In genomic region chr17:48577946-48578615, GRCh38 we compare ENCODE assay signal across 8 cellular contexts. TPM values are rescaled to one million over a fixed set of nuclear protein-coding genes. Genes with fewer than 3 reads are reported as not detected.
DNase-seq lines count a peak whose midpoint lies in the region; ATAC-seq and TF ChIP-seq lines count a peak whose summit lies in the region.

Gene HOXB4 (minus strand): TSS chr17:48578350. CDS start chr17:48578319, 31 bp downstream.

- no peaks in the 10 kb centered on the region for H3F3A ChIP-seq in PC-9 (ENCODE audit: insufficient read depth, low read depth)

- H3K4me3 ChIP-seq in adipocyte (ENCODE audit: low read length) (peak within 1 kb of the TSS; percentile 87), iPS-18a (ENCODE audit: low read length) (peak within 1 kb of the TSS; percentile 30), spleen (peak within 1 kb of the TSS; percentile 55 to 85 (median 63)), PC-9 (no peak within 1 kb of the TSS)

- ATAC-seq in GM18498 (IDR thresholded peaks at IDR 0.05; ENCODE audit: unreplicated experiment) (peak; percentile 57), HG03439 (IDR thresholded peaks at IDR 0.05; ENCODE audit: unreplicated experiment) (peak; percentile 66), GM18873 (IDR thresholded peaks at IDR 0.05; ENCODE audit: low FRiP score, unreplicated experiment) (no peak)

- H3K79me2 ChIP-seq in PC-9 (ENCODE audit: low read depth): no peaks in the 10 kb centered on the region

- H3K4me2 ChIP-seq in PC-9: no peak within 1 kb of the TSS

- H3K27ac ChIP-seq in iPS-18a (ENCODE audit: low read length) (no peak within 1 kb of the TSS), spleen (peak within 1 kb of the TSS; percentile 36 to 89 (median 81)), PC-9 (no peak within 1 kb of the TSS)

- H3K9me2 ChIP-seq in PC-9 (ENCODE audit: insufficient read depth): no peaks in the 10 kb centered on the region

- no peak within 1 kb of the TSS for H2AFZ ChIP-seq in PC-9

- POLR2A ChIA-PET in PC-9 (lab: Charles Lee; ENCODE audit: unreplicated experiment): no interaction called here

- H3K9ac ChIP-seq in adipocyte (ENCODE audit: low read length) (peak within 1 kb of the TSS; percentile 93), iPS-18a (ENCODE audit: low read length) (no peak within 1 kb of the TSS)

- TF ChIP-seq CTCF in spleen (IDR thresholded peaks at IDR 0.05 in 8 of 11, conservative IDR thresholded peaks at IDR 0.05 in 3 of 11) (no peak), PC-9 (conservative IDR thresholded peaks at IDR 0.05) (no peak)

- CTCF ChIA-PET in PC-9 (lab: Charles Lee): no interaction called here

- H3K9me3 ChIP-seq in adipocyte (ENCODE audit: control insufficient read depth, low read length) (no peaks in the 10 kb centered on the region), iPS-18a (ENCODE audit: control insufficient read depth, low read depth, low read length) (no peaks in the 10 kb centered on the region), spleen (no peaks in the 10 kb centered on the region), PC-9 (ENCODE audit: insufficient read depth, low read depth) (no peaks in the 10 kb centered on the region)

- H3K4me1 ChIP-seq in adipocyte (ENCODE audit: control insufficient read depth, insufficient read depth, low read length): peaks cover 62% of the 10 kb centered on the region
- H3K4me1 ChIP-seq in iPS-18a (ENCODE audit: control insufficient read depth, low read depth, low read length): no peaks in the 10 kb centered on the region
- H3K4me1 ChIP-seq in spleen: peaks cover 11 to 80% (median 56%) of the 10 kb centered on the region in 6 donors
- H3K4me1 ChIP-seq in PC-9 (replicated peaks; ENCODE audit: insufficient read depth): no peaks in the 10 kb centered on the region

- WGBS in spleen, 5 donors: 0 to 1% (median 0%) methylated on average over 26 to 58 of the region's 58 CpGs

- no peaks in the 10 kb centered on the region for H4K20me1 ChIP-seq in PC-9 (ENCODE audit: insufficient read depth)

- H3K27me3 ChIP-seq in adipocyte (replicated peaks; ENCODE audit: control insufficient read depth, insufficient read depth, low read length) (no peaks in the 10 kb centered on the region), iPS-18a (ENCODE audit: control insufficient read depth, insufficient read depth, low read length) (peaks cover 100% of the 10 kb centered on the region), spleen (replicated peaks in 1 of 7) (peaks cover 2 to 82% (median 63%) of the 10 kb centered on the region in 7 donors), PC-9 (ENCODE audit: insufficient read depth, low read depth) (no peaks in the 10 kb centered on the region)

- no TSS peak for BruUV-seq in PC-9 (replicated peaks; lab: Mats Ljungman, UMichigan)

- peak; percentile 73 for DNase-seq in SW480 (ENCODE audit: low spot score)
- DNase-seq in adipocyte (ENCODE audit: low read depth): no peak
- peak; percentile 91 for DNase-seq in spleen
- DNase-seq in PC-9: no peak

- no peaks in the 10 kb centered on the region for H3K36me3 ChIP-seq in adipocyte (ENCODE audit: control insufficient read depth, insufficient read depth, low read length, severe bottlenecking)
- no peaks in the 10 kb centered on the region for H3K36me3 ChIP-seq in iPS-18a (ENCODE audit: control insufficient read depth, low read depth, low read length)
- H3K36me3 ChIP-seq in spleen: no peaks in the 10 kb centered on the region
- no peaks in the 10 kb centered on the region for H3K36me3 ChIP-seq in PC-9 (ENCODE audit: low read depth)

- TF ChIP-seq POLR2A in spleen (IDR thresholded peaks at IDR 0.05): no peak

- intact Hi-C loops in spleen (cut with DNase I; ENCODE audit: low total_unique reads) (no loop called here), PC-9 (cut with micrococcal nuclease; ENCODE audit: unreplicated experiment) (no loop called here)

RNA-seq across cellular contexts. Expression of gene HOXB4, which starts in this region (rescaled TPM):
- 1 to 10 TPM; 1.9 to 6.4 (median 3.6) TPM for total RNA-seq in spleen
- polyA plus RNA-seq in spleen: 1 to 10 TPM; 2.3 to 2.7 (median 2.4) TPM
- 2.0 and 2.1 TPM in 2 replicates for total RNA-seq in PC-9 (2021)

Comparison
In these comparisons a context has a peak if more than half of its experiments do, and no peak if none do; other contexts are left out.
1. DNase-seq: peak in SW480 (single experiment) and spleen (single experiment); none in adipocyte (single experiment) and PC-9 (0 of 2).
2. H3K27ac ChIP-seq: peak in spleen (8 of 8); none in iPS-18a (single experiment) and PC-9 (single experiment).